In genomic region chr4:113292371-113293042, GRCh38 we compare ENCODE assay signal across 11 cellular contexts.
A peak's percentile ranks its signal among the peaks of the same experiment; 100 is the strongest.
DNase-seq lines count a peak whose midpoint lies in the region; ATAC-seq, FAIRE-seq and TF ChIP-seq lines count a peak whose summit lies in the region.
"Had no signal": no experiment of that assay in that cellular context is flagged by ENCODE, and none has a peak within 500 bp of the region (broad histone marks: within the 10 kb centered on the region; RNA-seq: fewer than 3 reads in every experiment).

No MANE protein-coding gene starts in this region.

- ATAC-seq in HG03196 (IDR thresholded peaks at IDR 0.05; ENCODE audit: unreplicated experiment): no peak
- no peak for ATAC-seq in GM18867 (IDR thresholded peaks at IDR 0.05; ENCODE audit: unreplicated experiment)

- H3K4me3 ChIP-seq in HUES6 (ENCODE audit: low read depth, low read length): peak overlapping the region; percentile 24
- H3K4me3 ChIP-seq in colonic mucosa: no peak overlapping the region
- H3K4me3 ChIP-seq in kidney (ENCODE audit: low read length in 2 of 2): peak overlapping the region; percentile 35 to 46

- TF ChIP-seq CTCF in colonic mucosa (IDR thresholded peaks at IDR 0.05) (no peak), kidney (IDR thresholded peaks at IDR 0.05; ENCODE audit: borderline replicate concordance, extremely low read depth, insufficient read depth) (no peak)

- H3K36me3 Mint-ChIP-seq in activated CD4-positive, alpha-beta memory T cell treated with anti-CD3 and anti-CD28 coated beads for 36 hours: no peaks in the 10 kb centered on the region

- POLR2A ChIA-PET in activated CD4-positive, alpha-beta memory T cell treated with anti-CD3 and anti-CD28 coated beads for 36 hours (lab: Charles Lee): no interaction called here

- no peaks in the 10 kb centered on the region for H3K4me1 Mint-ChIP-seq in activated CD4-positive, alpha-beta memory T cell treated with anti-CD3 and anti-CD28 coated beads for 36 hours (ENCODE audit: low read depth)

- peak overlapping the region; percentile 73 for H3K27ac ChIP-seq in HUES6 (ENCODE audit: low read depth, low read length)
- H3K27ac ChIP-seq in colonic mucosa: peak overlapping the region; percentile 49
- H3K27ac ChIP-seq in kidney (ENCODE audit: low read depth in 2 of 2, low read length in 2 of 2): peak overlapping the region; percentile 36 to 67

- H3K4me3 Mint-ChIP-seq in activated CD4-positive, alpha-beta memory T cell treated with anti-CD3 and anti-CD28 coated beads for 36 hours: no peak overlapping the region

- peak; percentile 44 for DNase-seq in colonic mucosa
- peak; percentile 72 for DNase-seq in kidney
- DNase-seq in smooth muscle cell of the brain vasculature (ENCODE audit: low read depth, low spot score): peak; percentile 41
- DNase-seq in activated CD4-positive, alpha-beta memory T cell treated with anti-CD3 and anti-CD28 coated beads for 36 hours: no peak
- no peak for DNase-seq in NOMO-1 (lab: John Stamatoyannopoulos, UW; ENCODE audit: unreplicated experiment in 2 of 2)
- DNase-seq: KG1, SIG-M5 had no signal

- H3K36me3 ChIP-seq in HUES6 (ENCODE audit: control insufficient read depth, insufficient read depth, low read length) (peaks cover 19% of the 10 kb centered on the region), colonic mucosa (no peaks in the 10 kb centered on the region), kidney (ENCODE audit: control insufficient read depth in 1 of 2, insufficient read depth in 2 of 2, low read length in 2 of 2) (peaks cover 0 to 5% of the 10 kb centered on the region in 2 donors)

- no peak for FAIRE-seq in kidney (lab: Jason Lieb, UNC)
- FAIRE-seq: G401.6 had no signal

- H3K27me3 Mint-ChIP-seq in activated CD4-positive, alpha-beta memory T cell treated with anti-CD3 and anti-CD28 coated beads for 36 hours: peaks cover 5% of the 10 kb centered on the region

- peak overlapping the region; percentile 72 for H3K9ac ChIP-seq in HUES6 (ENCODE audit: low read length)
- H3K9ac ChIP-seq in colonic mucosa (ENCODE audit: low read depth in 2 of 2, low read length in 2 of 2): no peak overlapping the region
- H3K9ac ChIP-seq in kidney (ENCODE audit: low read length in 2 of 2): no peak overlapping the region

- no peaks in the 10 kb centered on the region for H3K9me3 Mint-ChIP-seq in activated CD4-positive, alpha-beta memory T cell treated with anti-CD3 and anti-CD28 coated beads for 36 hours

- H3K4me1 ChIP-seq in HUES6 (ENCODE audit: control insufficient read depth, insufficient read depth, low read length) (peaks cover 35% of the 10 kb centered on the region), colonic mucosa (no peaks in the 10 kb centered on the region), kidney (ENCODE audit: control insufficient read depth in 1 of 2, insufficient read depth in 1 of 2, low read depth in 1 of 2, low read length in 2 of 2) (peaks cover 5% of the 10 kb centered on the region in 2 donors)

- CTCF ChIA-PET in activated CD4-positive, alpha-beta memory T cell treated with anti-CD3 and anti-CD28 coated beads for 36 hours (lab: Charles Lee): interaction anchor here (0.6 kb wide), 1 partner anchor 14 kb away, joined by 3 read pairs; no protein-coding TSS in a partner anchor

- intact Hi-C loops in colonic mucosa (cut with DNase I) (no loop called here), kidney (cut with DNase I) (no loop called here)
- intact Hi-C loops in activated CD4-positive, alpha-beta memory T cell treated with anti-CD3 and anti-CD28 coated beads for 36 hours (cut with micrococcal nuclease): no loop called here

- H3K27ac Mint-ChIP-seq in activated CD4-positive, alpha-beta memory T cell treated with anti-CD3 and anti-CD28 coated beads for 36 hours: no peak overlapping the region

- H3K27me3 ChIP-seq in HUES6 (ENCODE audit: control insufficient read depth, insufficient read depth, low read length) (no peaks in the 10 kb centered on the region), colonic mucosa (no peaks in the 10 kb centered on the region)

- H3K9me3 ChIP-seq in HUES6 (ENCODE audit: control insufficient read depth, insufficient read depth, low read depth, low read length) (no peaks in the 10 kb centered on the region), colonic mucosa (no peaks in the 10 kb centered on the region), kidney (ENCODE audit: control insufficient read depth in 1 of 2, low read length in 2 of 2) (no peaks in the 10 kb centered on the region)

Comparison
In these comparisons a context has a peak if more than half of its experiments do, and no peak if none do; other contexts are left out.
1. DNase-seq: peak in colonic mucosa (single experiment), kidney (single experiment) and smooth muscle cell of the brain vasculature (single experiment); none in activated CD4-positive, alpha-beta memory T cell treated with anti-CD3 and anti-CD28 coated beads for 36 hours (single experiment) and NOMO-1 (0 of 2).
2. Peak in every context shown above with its lines, with median percentiles within 50 percentile points of each other: H3K27ac ChIP-seq.